Comparison of ENCODE assay signal across 11 cellular contexts in genomic region chr13:66689037-66689619, GRCh38.
A peak's percentile ranks its signal among the peaks of the same experiment; 100 is the strongest.
DNase-seq lines count a peak whose midpoint lies in the region; ATAC-seq and TF ChIP-seq lines count a peak whose summit lies in the region.
"Had no signal": no experiment of that assay in that cellular context is flagged by ENCODE, and none has a peak within 500 bp of the region (broad histone marks: within the 10 kb centered on the region; RNA-seq: fewer than 3 reads in every experiment).

No MANE protein-coding gene starts in this region.

- peaks cover 12% of the 10 kb centered on the region for H3K4me1 Mint-ChIP-seq in chondrocyte (ENCODE audit: low read depth)
- H3K4me1 Mint-ChIP-seq in neural crest cell = peaks cover 10% of the 10 kb centered on the region

- H3K4me3 Mint-ChIP-seq in chondrocyte (ENCODE audit: unreplicated experiment) (no peak overlapping the region), neural crest cell (no peak overlapping the region)
- H3K4me3 Mint-ChIP-seq: activated naive CD8-positive, alpha-beta T cell had no signal

- H3K27me3 Mint-ChIP-seq in chondrocyte (ENCODE audit: low read depth) (no peaks in the 10 kb centered on the region), neural crest cell (ENCODE audit: low read depth) (no peaks in the 10 kb centered on the region)
- H3K27me3 Mint-ChIP-seq: activated naive CD8-positive, alpha-beta T cell had no signal

- H3K36me3 Mint-ChIP-seq in chondrocyte (ENCODE audit: low read depth) (peaks cover 3% of the 10 kb centered on the region), neural crest cell (ENCODE audit: low read depth) (peaks cover 7% of the 10 kb centered on the region)
- H3K36me3 Mint-ChIP-seq: activated naive CD8-positive, alpha-beta T cell had no signal

- peak; percentile 4 for DNase-seq in EL
- peak; percentile 5 for DNase-seq in NCI-H1417 treated with DMSO at 0.1 percent for 48 hours (lab: John Stamatoyannopoulos, UW)
- DNase-seq in chondrocyte (ENCODE audit: low spot score) = no peak
- DNase-seq in neural crest cell (ENCODE audit: low read depth, low spot score) = no peak
- no peak for DNase-seq in activated effector memory CD4-positive, alpha-beta T cell treated with anti-CD3 and anti-CD28 coated beads, Interleukin-2, amount 50 U/mL, for 16 hours
- DNase-seq: erythroblast; stimulated activated CD4-positive, alpha-beta T cell treated with anti-CD3 and anti-CD28 coated beads, Interleukin-15, amount 100 ng/mL, for 24 hours had no signal

- TF ChIP-seq CTCF in chondrocyte (IDR thresholded peaks at IDR 0.05) = peak; percentile 68
- peak; percentile 27 for TF ChIP-seq CTCF in neural crest cell (conservative IDR thresholded peaks at IDR 0.05)

- no peak overlapping the region for H3K27ac Mint-ChIP-seq in chondrocyte (ENCODE audit: unreplicated experiment)
- H3K27ac Mint-ChIP-seq in neural crest cell (ENCODE audit: unreplicated experiment) = no peak overlapping the region
- H3K27ac Mint-ChIP-seq: activated naive CD8-positive, alpha-beta T cell had no signal

- H3K9me3 Mint-ChIP-seq in chondrocyte (ENCODE audit: low read depth) (peaks cover 7% of the 10 kb centered on the region), neural crest cell (peaks cover 6% of the 10 kb centered on the region)

- no peak for ATAC-seq in HG03139 (IDR thresholded peaks at IDR 0.05; ENCODE audit: unreplicated experiment)
- ATAC-seq in HG02678 (IDR thresholded peaks at IDR 0.05; ENCODE audit: unreplicated experiment) = no peak
- ATAC-seq in HG03280 (IDR thresholded peaks at IDR 0.05; ENCODE audit: unreplicated experiment) = no peak

Comparison
In these comparisons a context has a peak if more than half of its experiments do, and no peak if none do; other contexts are left out.
1. DNase-seq: peak in EL (single experiment) and NCI-H1417 treated with DMSO at 0.1 percent for 48 hours (single experiment); none in chondrocyte (single experiment), neural crest cell (single experiment) and activated effector memory CD4-positive, alpha-beta T cell treated with anti-CD3 and anti-CD28 coated beads, Interleukin-2, amount 50 U/mL, for 16 hours (single experiment).